In the genomic region with DNA sequence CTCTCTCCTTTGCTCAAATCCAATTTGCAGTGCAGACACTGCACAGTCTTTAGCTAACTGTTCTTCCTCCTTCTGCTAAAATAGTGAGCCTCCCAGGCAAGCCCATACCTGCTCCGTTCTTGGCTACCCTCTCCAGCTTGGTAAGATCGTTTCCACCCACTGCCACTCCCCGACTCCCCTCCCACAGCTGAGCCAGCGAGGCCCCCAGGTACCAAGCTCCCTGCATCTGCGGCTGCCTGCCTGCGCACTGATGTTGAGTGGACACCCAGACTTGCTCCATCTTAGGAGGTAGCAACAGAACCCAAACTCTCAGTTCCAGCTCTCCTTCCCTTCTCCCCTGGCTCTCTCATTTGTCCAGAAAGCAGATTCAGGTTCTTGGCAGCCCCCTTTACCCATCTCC, we compare ENCODE assay signal across 16 cellular contexts. TPM values are rescaled to one million over a fixed set of nuclear protein-coding genes. Genes with fewer than 3 reads are reported as not detected.
A peak's percentile ranks its signal among the peaks of the same experiment; 100 is the strongest.
DNase-seq lines count a peak whose midpoint lies in the region; ATAC-seq and TF ChIP-seq lines count a peak whose summit lies in the region.
"Had no signal": no experiment of that assay in that cellular context is flagged by ENCODE, and none has a peak within 500 bp of the region (broad histone marks: within the 10 kb centered on the region; RNA-seq: fewer than 3 reads in every experiment).

No MANE protein-coding gene starts in this region.

- peaks cover 2 to 8% of the 10 kb centered on the region in 2 donors for H3K27me3 Mint-ChIP-seq in natural killer cell treated with Interleukin-12 subunit alpha and Interleukin-12 subunit beta and Interleukin-15 and Interleukin-18, amount 100 ng/mL, for 72 hours
- H3K27me3 Mint-ChIP-seq in natural killer cell (ENCODE audit: low read depth in 2 of 2) = peaks cover 10 to 13% of the 10 kb centered on the region in 2 donors
- H3K27me3 Mint-ChIP-seq in activated T-cell treated with anti-CD3 and anti-CD28 coated beads, Interleukin-2, amount 50 U/mL, for 24 hours = no peaks in the 10 kb centered on the region

- H3K4me3 ChIP-seq in esophagus squamous epithelium = no peak overlapping the region
- H3K4me3 ChIP-seq: MG63 had no signal

- intact Hi-C loops in natural killer cell (cut with micrococcal nuclease) (no loop called here), esophagus squamous epithelium (cut with DNase I) (no loop called here), posterior vena cava (cut with DNase I) (loop anchor here (5.0 to 10.0 kb wide), 2 partner anchors 51 to 59 kb away; no protein-coding TSS in a partner anchor)

- peaks cover 6 to 8% of the 10 kb centered on the region in 2 donors for H3K4me1 Mint-ChIP-seq in natural killer cell treated with Interleukin-12 subunit alpha and Interleukin-12 subunit beta and Interleukin-15 and Interleukin-18, amount 100 ng/mL, for 72 hours (ENCODE audit: low read depth in 2 of 2)
- peaks cover 7 to 13% of the 10 kb centered on the region in 2 donors for H3K4me1 Mint-ChIP-seq in natural killer cell
- H3K4me1 Mint-ChIP-seq in activated T-cell treated with anti-CD3 and anti-CD28 coated beads, Interleukin-2, amount 50 U/mL, for 24 hours (ENCODE audit: low read depth) = peaks cover 16% of the 10 kb centered on the region

- no peaks in the 10 kb centered on the region for H3K36me3 ChIP-seq in esophagus squamous epithelium
- H3K36me3 ChIP-seq: MG63 had no signal

- peaks cover 10 to 65% (median 42%) of the 10 kb centered on the region in 3 donors for H3K4me1 ChIP-seq in esophagus squamous epithelium

- no peaks in the 10 kb centered on the region for H3K36me3 Mint-ChIP-seq in natural killer cell treated with Interleukin-12 subunit alpha and Interleukin-12 subunit beta and Interleukin-15 and Interleukin-18, amount 100 ng/mL, for 72 hours
- no peaks in the 10 kb centered on the region for H3K36me3 Mint-ChIP-seq in natural killer cell
- H3K36me3 Mint-ChIP-seq in activated T-cell treated with anti-CD3 and anti-CD28 coated beads, Interleukin-2, amount 50 U/mL, for 24 hours (ENCODE audit: low read depth) = no peaks in the 10 kb centered on the region

- no peaks in the 10 kb centered on the region for H3K9me3 ChIP-seq in esophagus squamous epithelium
- H3K9me3 ChIP-seq: MG63 had no signal

- H3K4me3 Mint-ChIP-seq in natural killer cell treated with Interleukin-12 subunit alpha and Interleukin-12 subunit beta and Interleukin-15 and Interleukin-18, amount 100 ng/mL, for 72 hours = no peak overlapping the region
- H3K4me3 Mint-ChIP-seq in natural killer cell = no peak overlapping the region
- no peak overlapping the region for H3K4me3 Mint-ChIP-seq in activated T-cell treated with anti-CD3 and anti-CD28 coated beads, Interleukin-2, amount 50 U/mL, for 24 hours

- no peaks in the 10 kb centered on the region for H3K27me3 ChIP-seq in esophagus squamous epithelium

- WGBS in esophagus squamous epithelium, 2 donors = 36 to 44% methylated on average over 6 of the region's 6 CpGs

- TF ChIP-seq CTCF in natural killer cell (IDR thresholded peaks at IDR 0.05) (no peak), esophagus squamous epithelium (IDR thresholded peaks at IDR 0.05) (no peak)

- no peak overlapping the region for H3K27ac Mint-ChIP-seq in natural killer cell treated with Interleukin-12 subunit alpha and Interleukin-12 subunit beta and Interleukin-15 and Interleukin-18, amount 100 ng/mL, for 72 hours
- H3K27ac Mint-ChIP-seq in natural killer cell = no peak overlapping the region
- no peak overlapping the region for H3K27ac Mint-ChIP-seq in activated T-cell treated with anti-CD3 and anti-CD28 coated beads, Interleukin-2, amount 50 U/mL, for 24 hours

- H3K9me3 Mint-ChIP-seq in natural killer cell treated with Interleukin-12 subunit alpha and Interleukin-12 subunit beta and Interleukin-15 and Interleukin-18, amount 100 ng/mL, for 72 hours = no peaks in the 10 kb centered on the region
- no peaks in the 10 kb centered on the region for H3K9me3 Mint-ChIP-seq in natural killer cell
- no peaks in the 10 kb centered on the region for H3K9me3 Mint-ChIP-seq in activated T-cell treated with anti-CD3 and anti-CD28 coated beads, Interleukin-2, amount 50 U/mL, for 24 hours

- DNase-seq in natural killer cell treated with Interleukin-12 subunit alpha and Interleukin-12 subunit beta and Interleukin-15 and Interleukin-18, amount 100 ng/mL, for 72 hours (ENCODE audit: low spot score) = peak; percentile 6
- DNase-seq in natural killer cell (no peak), esophagus squamous epithelium (lab: John Stamatoyannopoulos, UW) (no peak), posterior vena cava (ENCODE audit: low spot score) (peak; percentile 72), NK-92 (lab: John Stamatoyannopoulos, UW; ENCODE audit: unreplicated experiment) (no peak)
- no peak for DNase-seq in activated T-cell treated with anti-CD3 and anti-CD28 coated beads, Interleukin-2, amount 50 U/mL, for 24 hours
- DNase-seq: DMS 273 treated with DMSO at 0.1 percent for 48 hours, GF-D8, GOT3, MG63, NCI-H1092 treated with DMSO at 0.1 percent for 48 hours, NCI-H1694, NCI-H524, Right ventricle myocardium superior had no signal

- TF ChIP-seq POLR2A in esophagus squamous epithelium (IDR thresholded peaks at IDR 0.05) = no peak

- peak overlapping the region in 3 of 4 donors; percentile 83 to 95 (median 92) for H3K27ac ChIP-seq in esophagus squamous epithelium
- H3K27ac ChIP-seq: C4-2B had no signal

- ATAC-seq in natural killer cell treated with Interleukin-12 subunit alpha and Interleukin-12 subunit beta and Interleukin-15 and Interleukin-18, amount 100 ng/mL, for 72 hours = no peak
- no peak for ATAC-seq in natural killer cell
- ATAC-seq in GM21381 (IDR thresholded peaks at IDR 0.05; ENCODE audit: unreplicated experiment) = no peak

RNA-seq across cellular contexts. Expression of gene TNK2, which starts 7.9 kb away (rescaled TPM):
- 100 to 1,000 TPM in 1 of 2 donors, 10 to 100 TPM in 1; 63.5 to 116 TPM for total RNA-seq in natural killer cell treated with Interleukin-12 subunit alpha and Interleukin-12 subunit beta and Interleukin-15 and Interleukin-18, amount 100 ng/mL, for 72 hours
- 100 to 1,000 TPM; 169 to 207 (median 171) TPM for total RNA-seq in natural killer cell
- 10 to 100 TPM; 18.4 to 45.7 (median 42.8) TPM for total RNA-seq in esophagus squamous epithelium
- total RNA-seq in posterior vena cava = 10 to 100 TPM; 24.3 to 34.1 TPM

Comparison
In these comparisons a context has a peak if more than half of its experiments do, and no peak if none do; other contexts are left out.
1. DNase-seq: peak in natural killer cell treated with Interleukin-12 subunit alpha and Interleukin-12 subunit beta and Interleukin-15 and Interleukin-18, amount 100 ng/mL, for 72 hours (single experiment) and posterior vena cava (single experiment); none in natural killer cell (single experiment), esophagus squamous epithelium (single experiment), activated T-cell treated with anti-CD3 and anti-CD28 coated beads, Interleukin-2, amount 50 U/mL, for 24 hours (single experiment) and NK-92 (single experiment).
2. intact Hi-C loops: an anchor here in posterior vena cava (5.0 to 10.0 kb wide); none called in natural killer cell and esophagus squamous epithelium.